1 cellular context compared by ENCODE assay signal in genomic region chr2:144922519-144922918, GRCh38.
TF ChIP-seq lines count a peak whose summit lies in the region.

No MANE protein-coding gene starts in this region.

TF ChIP-seq in K562, 482 proteins besides CTCF, POLR2A, EP300 and RAD21:
- TF ChIP-seq PML (IDR thresholded peaks at IDR 0.05; ENCODE audit: low read length) = no peak
- no peak for TF ChIP-seq MTA1 (IDR thresholded peaks at IDR 0.05; ENCODE audit: borderline replicate concordance)
- TF ChIP-seq HLTF (IDR thresholded peaks at IDR 0.05) = no peak
- TF ChIP-seq, protein P1, sequence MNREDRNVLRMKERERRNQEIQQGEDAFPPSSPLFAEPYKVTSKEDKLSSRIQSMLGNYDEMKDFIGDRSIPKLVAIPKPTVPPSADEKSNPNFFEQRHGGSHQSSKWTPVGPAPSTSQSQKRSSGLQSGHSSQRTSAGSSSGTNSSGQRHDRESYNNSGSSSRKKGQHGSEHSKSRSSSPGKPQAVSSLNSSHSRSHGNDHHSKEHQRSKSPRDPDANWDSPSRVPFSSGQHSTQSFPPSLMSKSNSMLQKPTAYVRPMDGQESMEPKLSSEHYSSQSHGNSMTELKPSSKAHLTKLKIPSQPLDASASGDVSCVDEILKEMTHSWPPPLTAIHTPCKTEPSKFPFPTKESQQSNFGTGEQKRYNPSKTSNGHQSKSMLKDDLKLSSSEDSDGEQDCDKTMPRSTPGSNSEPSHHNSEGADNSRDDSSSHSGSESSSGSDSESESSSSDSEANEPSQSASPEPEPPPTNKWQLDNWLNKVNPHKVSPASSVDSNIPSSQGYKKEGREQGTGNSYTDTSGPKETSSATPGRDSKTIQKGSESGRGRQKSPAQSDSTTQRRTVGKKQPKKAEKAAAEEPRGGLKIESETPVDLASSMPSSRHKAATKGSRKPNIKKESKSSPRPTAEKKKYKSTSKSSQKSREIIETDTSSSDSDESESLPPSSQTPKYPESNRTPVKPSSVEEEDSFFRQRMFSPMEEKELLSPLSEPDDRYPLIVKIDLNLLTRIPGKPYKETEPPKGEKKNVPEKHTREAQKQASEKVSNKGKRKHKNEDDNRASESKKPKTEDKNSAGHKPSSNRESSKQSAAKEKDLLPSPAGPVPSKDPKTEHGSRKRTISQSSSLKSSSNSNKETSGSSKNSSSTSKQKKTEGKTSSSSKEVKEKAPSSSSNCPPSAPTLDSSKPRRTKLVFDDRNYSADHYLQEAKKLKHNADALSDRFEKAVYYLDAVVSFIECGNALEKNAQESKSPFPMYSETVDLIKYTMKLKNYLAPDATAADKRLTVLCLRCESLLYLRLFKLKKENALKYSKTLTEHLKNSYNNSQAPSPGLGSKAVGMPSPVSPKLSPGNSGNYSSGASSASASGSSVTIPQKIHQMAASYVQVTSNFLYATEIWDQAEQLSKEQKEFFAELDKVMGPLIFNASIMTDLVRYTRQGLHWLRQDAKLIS (CRISPR knock-in tag; IDR thresholded peaks at IDR 0.05) = no peak
- no peak for TF ChIP-seq L3MBTL2 (IDR thresholded peaks at IDR 0.05)
- TF ChIP-seq CLOCK (CRISPR knock-in tag; IDR thresholded peaks at IDR 0.05; ENCODE audit: borderline replicate concordance) = no peak
- no peak for TF ChIP-seq SRSF1 (IDR thresholded peaks at IDR 0.05; ENCODE audit: low read depth, low read length)
- TF ChIP-seq GTF2E2 (tag; IDR thresholded peaks at IDR 0.05) = no peak
- TF ChIP-seq FOS (IDR thresholded peaks at IDR 0.05; ENCODE audit: extremely low read depth, insufficient read length) = no peak
- no peak for TF ChIP-seq NCOA1 (IDR thresholded peaks at IDR 0.05; ENCODE audit: low read depth)
- TF ChIP-seq, protein P2, sequence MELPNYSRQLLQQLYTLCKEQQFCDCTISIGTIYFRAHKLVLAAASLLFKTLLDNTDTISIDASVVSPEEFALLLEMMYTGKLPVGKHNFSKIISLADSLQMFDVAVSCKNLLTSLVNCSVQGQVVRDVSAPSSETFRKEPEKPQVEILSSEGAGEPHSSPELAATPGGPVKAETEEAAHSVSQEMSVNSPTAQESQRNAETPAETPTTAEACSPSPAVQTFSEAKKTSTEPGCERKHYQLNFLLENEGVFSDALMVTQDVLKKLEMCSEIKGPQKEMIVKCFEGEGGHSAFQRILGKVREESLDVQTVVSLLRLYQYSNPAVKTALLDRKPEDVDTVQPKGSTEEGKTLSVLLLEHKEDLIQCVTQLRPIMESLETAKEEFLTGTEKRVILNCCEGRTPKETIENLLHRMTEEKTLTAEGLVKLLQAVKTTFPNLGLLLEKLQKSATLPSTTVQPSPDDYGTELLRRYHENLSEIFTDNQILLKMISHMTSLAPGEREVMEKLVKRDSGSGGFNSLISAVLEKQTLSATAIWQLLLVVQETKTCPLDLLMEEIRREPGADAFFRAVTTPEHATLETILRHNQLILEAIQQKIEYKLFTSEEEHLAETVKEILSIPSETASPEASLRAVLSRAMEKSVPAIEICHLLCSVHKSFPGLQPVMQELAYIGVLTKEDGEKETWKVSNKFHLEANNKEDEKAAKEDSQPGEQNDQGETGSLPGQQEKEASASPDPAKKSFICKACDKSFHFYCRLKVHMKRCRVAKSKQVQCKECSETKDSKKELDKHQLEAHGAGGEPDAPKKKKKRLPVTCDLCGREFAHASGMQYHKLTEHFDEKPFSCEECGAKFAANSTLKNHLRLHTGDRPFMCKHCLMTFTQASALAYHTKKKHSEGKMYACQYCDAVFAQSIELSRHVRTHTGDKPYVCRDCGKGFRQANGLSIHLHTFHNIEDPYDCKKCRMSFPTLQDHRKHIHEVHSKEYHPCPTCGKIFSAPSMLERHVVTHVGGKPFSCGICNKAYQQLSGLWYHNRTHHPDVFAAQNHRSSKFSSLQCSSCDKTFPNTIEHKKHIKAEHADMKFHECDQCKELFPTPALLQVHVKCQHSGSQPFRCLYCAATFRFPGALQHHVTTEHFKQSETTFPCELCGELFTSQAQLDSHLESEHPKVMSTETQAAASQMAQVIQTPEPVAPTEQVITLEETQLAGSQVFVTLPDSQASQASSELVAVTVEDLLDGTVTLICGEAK (IDR thresholded peaks at IDR 0.05) = no peak
- TF ChIP-seq, protein P2 (CRISPR knock-in tag; IDR thresholded peaks at IDR 0.05) = no peak
